In the genomic region with DNA sequence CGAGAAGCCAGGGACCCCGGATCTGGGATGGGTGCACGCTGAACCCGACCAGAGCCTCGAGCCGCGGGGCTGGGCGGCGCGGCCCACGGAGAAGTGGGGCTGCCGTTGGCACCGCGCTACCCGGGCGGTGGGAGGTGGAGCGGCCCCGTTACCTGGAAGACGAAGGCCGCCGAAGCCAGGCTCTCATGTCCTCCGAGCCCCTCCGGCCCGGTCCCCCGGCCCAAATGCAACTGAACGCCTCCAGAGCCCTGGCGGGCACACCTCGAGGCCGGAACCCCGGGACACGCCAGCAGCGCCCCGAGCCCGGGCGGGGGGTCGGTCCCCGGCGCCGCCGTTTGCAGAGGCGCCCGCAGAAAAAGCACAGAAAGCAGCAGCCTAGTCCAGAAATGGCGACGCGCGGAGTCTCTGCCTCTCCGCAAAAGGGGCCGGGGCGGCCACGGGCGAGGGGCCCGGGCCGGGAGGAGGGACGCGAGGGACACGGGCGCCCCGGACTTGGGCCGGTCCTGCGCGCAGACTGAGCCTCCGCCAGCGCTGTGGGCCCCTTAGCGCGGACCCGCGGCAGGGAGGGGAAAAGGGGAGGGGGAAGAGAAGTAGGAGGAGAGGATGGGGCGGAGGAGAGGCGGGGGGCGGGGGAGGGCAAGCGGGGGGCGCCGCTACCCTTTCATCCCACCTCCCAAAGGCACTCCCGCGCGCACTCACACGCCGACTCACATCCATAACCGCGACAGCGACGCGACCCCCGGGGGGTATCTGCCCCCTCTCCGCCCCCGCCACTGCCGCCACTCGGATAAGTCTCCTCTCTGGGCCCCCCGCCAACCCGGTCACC, we compare ENCODE assay signal across 8 cellular contexts. TPM values are rescaled to one million over a fixed set of nuclear protein-coding genes. Genes with fewer than 3 reads are reported as not detected.
A peak's percentile ranks its signal among the peaks of the same experiment; 100 is the strongest.
DNase-seq lines count a peak whose midpoint lies in the region; TF ChIP-seq lines count a peak whose summit lies in the region.

No MANE protein-coding gene starts in this region.

- H3K4me3 ChIP-seq in CD4-positive, alpha-beta memory T cell (ENCODE audit: low read length in 2 of 2): peak overlapping the region; percentile 63 to 65
- H3K4me3 ChIP-seq in MM.1S (ENCODE audit: low read length) (peak overlapping the region; percentile 85), skeletal muscle satellite cell (ENCODE audit: low read length) (peak overlapping the region; percentile 83)

- no peaks in the 10 kb centered on the region for H3K9me3 ChIP-seq in CD4-positive, alpha-beta memory T cell (ENCODE audit: control insufficient read depth in 1 of 2, low read length in 2 of 2)
- H3K9me3 ChIP-seq in MM.1S (replicated peaks; ENCODE audit: insufficient read depth, low read length): no peaks in the 10 kb centered on the region
- no peaks in the 10 kb centered on the region for H3K9me3 ChIP-seq in skeletal muscle satellite cell (replicated peaks; ENCODE audit: low read length)

- H3K9me2 ChIP-seq in MM.1S (replicated peaks; ENCODE audit: insufficient read depth, low read length): no peaks in the 10 kb centered on the region

- H3K27ac Mint-ChIP-seq in CD4-positive, alpha-beta memory T cell: peak overlapping the region in 1 of 7 donors; percentile 90
- H3K27ac Mint-ChIP-seq in activated naive CD4-positive, alpha-beta T cell treated with anti-CD3 and anti-CD28 coated beads for 36 hours: no peak overlapping the region

- no peaks in the 10 kb centered on the region for H4K20me1 ChIP-seq in MM.1S (ENCODE audit: insufficient read depth, low read length)

- POLR2A ChIA-PET in CD4-positive, alpha-beta memory T cell (lab: Charles Lee; ENCODE audit: partially characterized antibody): interaction anchor here (0.6 to 1.9 kb wide), 4 partner anchors 17 to 328 kb away, joined by 3 to 7 read pairs (median 6); no protein-coding TSS in a partner anchor
- POLR2A ChIA-PET in RWPE1 (lab: Yijun Ruan, JAX; ENCODE audit: low non-redundant PET): no interaction called here

- H3K4me1 Mint-ChIP-seq in CD4-positive, alpha-beta memory T cell: peaks cover 12 to 33% (median 22%) of the 10 kb centered on the region in 4 donors
- H3K4me1 Mint-ChIP-seq in activated naive CD4-positive, alpha-beta T cell treated with anti-CD3 and anti-CD28 coated beads for 36 hours (ENCODE audit: low read depth): peaks cover 22% of the 10 kb centered on the region

- peak overlapping the region; percentile 55 for H2AFZ ChIP-seq in MM.1S (ENCODE audit: low read length)

- no peaks in the 10 kb centered on the region for H3K27me3 ChIP-seq in CD4-positive, alpha-beta memory T cell (ENCODE audit: insufficient read depth, low read length)
- H3K27me3 ChIP-seq in MM.1S (replicated peaks; ENCODE audit: insufficient read depth, low read length) (no peaks in the 10 kb centered on the region), skeletal muscle satellite cell (ENCODE audit: control insufficient read depth, insufficient read depth, low read length) (no peaks in the 10 kb centered on the region)

- H3K36me3 ChIP-seq in CD4-positive, alpha-beta memory T cell (ENCODE audit: insufficient read depth, low read length): no peaks in the 10 kb centered on the region
- H3K36me3 ChIP-seq in MM.1S (replicated peaks; ENCODE audit: insufficient read depth, low read length): no peaks in the 10 kb centered on the region
- no peaks in the 10 kb centered on the region for H3K36me3 ChIP-seq in skeletal muscle satellite cell (ENCODE audit: insufficient read depth, low read length)

- H3K4me1 ChIP-seq in CD4-positive, alpha-beta memory T cell (ENCODE audit: insufficient read depth, low read length): peaks cover 44% of the 10 kb centered on the region
- H3K4me1 ChIP-seq in MM.1S (ENCODE audit: low read length) (peaks cover 40% of the 10 kb centered on the region), skeletal muscle satellite cell (ENCODE audit: control insufficient read depth, insufficient read depth, low read length) (peaks cover 9% of the 10 kb centered on the region)

- peak overlapping the region; percentile 85 for H3K9ac ChIP-seq in MM.1S (ENCODE audit: low read length)
- H3K9ac ChIP-seq in skeletal muscle satellite cell (ENCODE audit: low read depth, low read length): peak overlapping the region; percentile 78

- TF ChIP-seq CTCF in MM.1S (IDR thresholded peaks at IDR 0.05; ENCODE audit: low read length) (no peak), RWPE1 (conservative IDR thresholded peaks at IDR 0.05; ENCODE audit: low read depth) (no peak)

- H3F3A ChIP-seq in MM.1S (ENCODE audit: insufficient read depth, low read length): peaks cover 8% of the 10 kb centered on the region; the same call in 1 of the 2 replicates

- peak overlapping the region in 3 of 8 donors; percentile 62 to 74 (median 72) for H3K4me3 Mint-ChIP-seq in CD4-positive, alpha-beta memory T cell
- peak overlapping the region; percentile 85 for H3K4me3 Mint-ChIP-seq in activated naive CD4-positive, alpha-beta T cell treated with anti-CD3 and anti-CD28 coated beads for 36 hours

- H3K4me2 ChIP-seq in MM.1S (ENCODE audit: low read depth, low read length) (peak overlapping the region; percentile 76), skeletal muscle satellite cell (ENCODE audit: low read length) (peak overlapping the region; percentile 98)

- no peaks in the 10 kb centered on the region for H3K9me3 Mint-ChIP-seq in CD4-positive, alpha-beta memory T cell
- no peaks in the 10 kb centered on the region for H3K9me3 Mint-ChIP-seq in activated naive CD4-positive, alpha-beta T cell treated with anti-CD3 and anti-CD28 coated beads for 36 hours

- CTCF ChIA-PET in CD4-positive, alpha-beta memory T cell (lab: Charles Lee; ENCODE audit: partially characterized antibody): interaction anchor here (2.2 kb wide), 1 partner anchor 266 kb away, joined by 12 read pairs; no protein-coding TSS in a partner anchor
- CTCF ChIA-PET in activated naive CD4-positive, alpha-beta T cell treated with anti-CD3 and anti-CD28 coated beads for 36 hours (lab: Charles Lee): interaction anchor here (0.9 to 1.3 kb wide), 3 partner anchors 34 to 265 kb away, joined by 3 read pairs; no protein-coding TSS in a partner anchor
- CTCF ChIA-PET in RWPE1 (lab: Yijun Ruan, JAX): interaction anchor here (0.6 kb wide), 1 partner anchor 221 kb away, joined by 3 read pairs; no protein-coding TSS in a partner anchor

- DNase-seq in CD4-positive, alpha-beta memory T cell: peak in 4 of 5 donors; percentile 37 to 53 (median 38)
- DNase-seq in MM.1S: peak; percentile 11
- peak; percentile 26 for DNase-seq in activated naive CD4-positive, alpha-beta T cell treated with anti-CD3 and anti-CD28 coated beads for 36 hours
- DNase-seq in hepatic stellate cell (ENCODE audit: low spot score): peak; percentile 49
- no peak for DNase-seq in NOMO-1 treated with dmso at 0.1 percent for 144 hours (lab: John Stamatoyannopoulos, UW; ENCODE audit: unreplicated experiment)
- DNase-seq in RWPE1 (ENCODE audit: low spot score): no peak
- DNase-seq in NCI-H2029 (lab: John Stamatoyannopoulos, UW): no peak

- no peaks in the 10 kb centered on the region; the same call in 1 of the 2 replicates for H3K79me2 ChIP-seq in MM.1S (ENCODE audit: low read length)

- intact Hi-C loops in CD4-positive, alpha-beta memory T cell (cut with micrococcal nuclease): no loop called here
- intact Hi-C loops in activated naive CD4-positive, alpha-beta T cell treated with anti-CD3 and anti-CD28 coated beads for 36 hours (cut with micrococcal nuclease): loop anchor here (2.0 to 5.0 kb wide), 2 partner anchors 25 to 298 kb away; no protein-coding TSS in a partner anchor

- peaks cover 0 to 10% of the 10 kb centered on the region in 2 donors for H3K36me3 Mint-ChIP-seq in CD4-positive, alpha-beta memory T cell
- no peaks in the 10 kb centered on the region for H3K36me3 Mint-ChIP-seq in activated naive CD4-positive, alpha-beta T cell treated with anti-CD3 and anti-CD28 coated beads for 36 hours (ENCODE audit: low read depth)

- peak overlapping the region; percentile 28 for H3K27ac ChIP-seq in CD4-positive, alpha-beta memory T cell (ENCODE audit: low read depth, low read length)
- H3K27ac ChIP-seq in MM.1S (ENCODE audit: low read length) (peak overlapping the region; percentile 52; the same call in 1 of the 2 replicates), RWPE1 (no peak overlapping the region; the same call in 1 of the 2 replicates)

- H3K27me3 Mint-ChIP-seq in CD4-positive, alpha-beta memory T cell: no peaks in the 10 kb centered on the region
- peaks cover 2% of the 10 kb centered on the region for H3K27me3 Mint-ChIP-seq in activated naive CD4-positive, alpha-beta T cell treated with anti-CD3 and anti-CD28 coated beads for 36 hours (ENCODE audit: low read depth)

RNA-seq across cellular contexts. Expression of gene AXIN2, which starts 1.4 kb away (rescaled TPM):
- 10 to 100 TPM; 30.1 to 30.3 TPM for total RNA-seq in CD4-positive, alpha-beta memory T cell
- polyA plus RNA-seq in CD4-positive, alpha-beta memory T cell: 10 to 100 TPM in 1 of 2 donors, 1 to 10 TPM in 1; 3.4 to 11.8 TPM
- 1 to 10 TPM; 2.3 to 2.5 TPM for total RNA-seq in activated naive CD4-positive, alpha-beta T cell treated with anti-CD3 and anti-CD28 coated beads for 36 hours
- 0.51 and 1.5 TPM in 2 replicates for total RNA-seq in skeletal muscle satellite cell (2012; rRNA removed)

Comparison
In these comparisons a context has a peak if more than half of its experiments do, and no peak if none do; other contexts are left out.
1. DNase-seq: peak in CD4-positive, alpha-beta memory T cell (4 of 5), MM.1S (single experiment), activated naive CD4-positive, alpha-beta T cell treated with anti-CD3 and anti-CD28 coated beads for 36 hours (single experiment) and hepatic stellate cell (single experiment); none in NOMO-1 treated with dmso at 0.1 percent for 144 hours (single experiment), RWPE1 (single experiment) and NCI-H2029 (single experiment).
2. RNA of gene AXIN2, which starts 1.4 kb away (total RNA-seq): 30.1 to 30.3 TPM in CD4-positive, alpha-beta memory T cell; 2.3 to 2.5 TPM in activated naive CD4-positive, alpha-beta T cell treated with anti-CD3 and anti-CD28 coated beads for 36 hours; every median in the first group is over 4 times any median in the second.
3. Peak in every context shown above with its lines, with median percentiles within 50 percentile points of each other: H3K4me3 ChIP-seq.